11 cellular contexts compared by ENCODE assay signal in the genomic region with DNA sequence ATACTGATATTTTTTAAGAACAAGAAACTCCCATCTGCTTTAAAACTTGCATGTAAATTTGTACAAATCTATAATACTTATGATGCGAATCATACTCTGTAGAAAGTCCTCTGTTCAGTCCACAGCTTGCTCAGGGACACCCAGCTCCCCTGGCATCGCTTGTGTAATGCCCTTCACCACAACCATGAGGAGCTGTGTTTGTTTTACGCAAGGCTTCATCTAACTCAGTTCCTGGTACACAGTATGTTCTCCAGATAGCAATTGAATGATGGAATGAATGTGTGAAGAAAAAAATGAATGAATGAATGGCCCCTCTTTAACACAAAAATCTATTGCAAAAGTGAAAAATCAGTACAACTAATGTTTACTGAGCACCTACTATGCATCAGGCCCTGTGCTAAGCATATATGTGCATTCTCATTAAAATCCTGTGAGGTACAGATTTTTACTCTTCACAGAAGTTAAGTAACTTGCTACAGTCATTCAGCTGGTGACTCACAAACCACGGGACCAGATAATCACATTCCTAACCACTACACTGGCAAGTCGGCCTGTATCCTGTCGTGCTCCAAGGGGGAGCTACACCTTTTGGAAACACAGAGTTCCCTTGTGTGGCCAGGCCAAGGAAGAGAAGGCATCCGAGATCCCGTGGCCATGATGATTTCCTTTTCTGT. TPM values are rescaled to one million over a fixed set of nuclear protein-coding genes. Genes with fewer than 3 reads are reported as not detected.
DNase-seq lines count a peak whose midpoint lies in the region; TF ChIP-seq lines count a peak whose summit lies in the region.
"Had no signal": no experiment of that assay in that cellular context is flagged by ENCODE, and none has a peak within 500 bp of the region (broad histone marks: within the 10 kb centered on the region; RNA-seq: fewer than 3 reads in every experiment).

No MANE protein-coding gene starts in this region.

- H3K27me3 ChIP-seq in ACC112 (ENCODE audit: insufficient read depth, low read length) (no peaks in the 10 kb centered on the region), hepatocyte (no peaks in the 10 kb centered on the region), neural progenitor cell (no peaks in the 10 kb centered on the region)

- no peaks in the 10 kb centered on the region for H3K36me3 Mint-ChIP-seq in T-helper 2 cell treated with Interferon-gamma antibody and Interleukin-4, amounts not matched to agents 5 μg/mL and 100 μg/mL, for 36 hours (ENCODE audit: low read depth)
- no peaks in the 10 kb centered on the region for H3K36me3 Mint-ChIP-seq in neural progenitor cell

- H3K4me1 Mint-ChIP-seq in T-helper 2 cell treated with Interferon-gamma antibody and Interleukin-4, amounts not matched to agents 5 μg/mL and 100 μg/mL, for 36 hours (ENCODE audit: low read depth) = no peaks in the 10 kb centered on the region
- peaks cover 28% of the 10 kb centered on the region for H3K4me1 Mint-ChIP-seq in neural progenitor cell

- H3K4me3 ChIP-seq in ACC112 (ENCODE audit: low read depth, low read length) (peak overlapping the region; percentile 28; the same call in 1 of the 2 replicates), HFF-Myc (replicated peaks; ENCODE audit: low read depth, low read length) (no peak overlapping the region), hepatocyte (no peak overlapping the region), neural progenitor cell (no peak overlapping the region)

- H3K4me2 ChIP-seq in hepatocyte (peak overlapping the region; percentile 14), neural progenitor cell (no peak overlapping the region)

- H3K36me3 ChIP-seq in ACC112 (ENCODE audit: insufficient read depth, low read length) (no peaks in the 10 kb centered on the region), hepatocyte (replicated peaks; ENCODE audit: insufficient read depth, low read depth) (no peaks in the 10 kb centered on the region), neural progenitor cell (no peaks in the 10 kb centered on the region)

- H3F3A ChIP-seq in neural progenitor cell (ENCODE audit: low read depth) = peaks cover 7% of the 10 kb centered on the region

- H3K9me3 ChIP-seq in hepatocyte (ENCODE audit: low read depth) (no peaks in the 10 kb centered on the region), neural progenitor cell (ENCODE audit: low read depth) (no peaks in the 10 kb centered on the region)

- no peaks in the 10 kb centered on the region for H3K27me3 Mint-ChIP-seq in T-helper 2 cell treated with Interferon-gamma antibody and Interleukin-4, amounts not matched to agents 5 μg/mL and 100 μg/mL, for 36 hours (ENCODE audit: low read depth)
- H3K27me3 Mint-ChIP-seq in neural progenitor cell (ENCODE audit: insufficient read depth, low read depth) = no peaks in the 10 kb centered on the region

- no peak overlapping the region for H3K4me3 Mint-ChIP-seq in T-helper 2 cell treated with Interferon-gamma antibody and Interleukin-4, amounts not matched to agents 5 μg/mL and 100 μg/mL, for 36 hours
- H3K4me3 Mint-ChIP-seq in neural progenitor cell = no peak overlapping the region

- H3K27ac ChIP-seq in ACC112 (ENCODE audit: low read depth, low read length) (peak overlapping the region; percentile 82), hepatocyte (peak overlapping the region; percentile 77), neural progenitor cell (no peak overlapping the region)

- H3K27ac Mint-ChIP-seq in T-helper 2 cell treated with Interferon-gamma antibody and Interleukin-4, amounts not matched to agents 5 μg/mL and 100 μg/mL, for 36 hours = no peak overlapping the region
- H3K27ac Mint-ChIP-seq in neural progenitor cell = no peak overlapping the region

- no peaks in the 10 kb centered on the region for H3K9me3 Mint-ChIP-seq in T-helper 2 cell treated with Interferon-gamma antibody and Interleukin-4, amounts not matched to agents 5 μg/mL and 100 μg/mL, for 36 hours
- peaks cover under 1% of the 10 kb centered on the region for H3K9me3 Mint-ChIP-seq in neural progenitor cell

- WGBS in hepatocyte (ENCODE audit: low lambda C conversion rate, missing lambda C conversion rate) = 45% methylated on average over 8 of the region's 8 CpGs

- no peak for TF ChIP-seq CTCF in HFF-Myc (IDR thresholded peaks at IDR 0.05; ENCODE audit: low read depth, low read length, missing control alignments)
- no peak for TF ChIP-seq CTCF in hepatocyte (IDR thresholded peaks at IDR 0.05; ENCODE audit: poor library complexity)
- TF ChIP-seq CTCF in neural progenitor cell (IDR thresholded peaks at IDR 0.05) = no peak

- peaks cover 51% of the 10 kb centered on the region for H3K4me1 ChIP-seq in ACC112 (ENCODE audit: control insufficient read depth, insufficient read depth, low read length, unreplicated experiment)
- peaks cover 5% of the 10 kb centered on the region for H3K4me1 ChIP-seq in hepatocyte (ENCODE audit: insufficient read depth)
- H3K4me1 ChIP-seq in neural progenitor cell = peaks cover 37% of the 10 kb centered on the region

- peak overlapping the region; percentile 27 for H2AFZ ChIP-seq in ACC112 (ENCODE audit: low read length, unreplicated experiment)
- H2AFZ ChIP-seq in hepatocyte = no peak overlapping the region
- no peak overlapping the region for H2AFZ ChIP-seq in neural progenitor cell (replicated peaks)

- no peaks in the 10 kb centered on the region for H3K9me2 ChIP-seq in hepatocyte (replicated peaks; ENCODE audit: insufficient read depth)

- H3K79me2 ChIP-seq in ACC112 (ENCODE audit: control insufficient read depth, insufficient read depth, low read length, unreplicated experiment) (no peaks in the 10 kb centered on the region), hepatocyte (no peaks in the 10 kb centered on the region), neural progenitor cell (ENCODE audit: low read depth) (no peaks in the 10 kb centered on the region)

- DNase-seq in HFF-Myc (ENCODE audit: extremely low read depth, low read depth) = peak; percentile 75
- DNase-seq in amniotic epithelial cell (ENCODE audit: low read depth) = peak; percentile 98
- peak; percentile 70 for DNase-seq in hepatocyte (ENCODE audit: low spot score)
- no peak for DNase-seq in T-helper 2 cell treated with Interferon-gamma antibody and Interleukin-4, amounts not matched to agents 5 μg/mL and 100 μg/mL, for 36 hours (ENCODE audit: low spot score)
- no peak for DNase-seq in neural progenitor cell (ENCODE audit: low spot score)
- DNase-seq in activated gamma-delta T cell (lab: John Stamatoyannopoulos, UW) = no peak
- DNase-seq in occipital lobe (lab: John Stamatoyannopoulos, UW) = no peak
- DNase-seq: DMS79 treated with DMSO at 0.1 percent for 48 hours, hypothalamus, KG1 had no signal

- H3K9ac ChIP-seq in neural progenitor cell = no peak overlapping the region

- H4K20me1 ChIP-seq in hepatocyte (ENCODE audit: insufficient read depth, poor library complexity, severe bottlenecking) (no peaks in the 10 kb centered on the region), neural progenitor cell (ENCODE audit: low read depth) (no peaks in the 10 kb centered on the region)

RNA-seq across cellular contexts. Expression of a gene that starts 58.7 kb away (rescaled TPM):
- total RNA-seq in hepatocyte (93.3 and 104 TPM in 2 replicates), neural progenitor cell (ENCODE audit: low replicate concordance) (2.4 and 2.7 TPM in 2 replicates), occipital lobe (13.7 TPM)
- 96.0 and 96.4 TPM in 2 replicates for polyA plus RNA-seq in hepatocyte

Comparison
In these comparisons a context has a peak if more than half of its experiments do, and no peak if none do; other contexts are left out.
1. DNase-seq: peak in HFF-Myc (single experiment), amniotic epithelial cell (single experiment) and hepatocyte (single experiment); none in T-helper 2 cell treated with Interferon-gamma antibody and Interleukin-4, amounts not matched to agents 5 μg/mL and 100 μg/mL, for 36 hours (single experiment), neural progenitor cell (single experiment), activated gamma-delta T cell (single experiment) and occipital lobe (single experiment).